6 cellular contexts compared by ENCODE assay signal in the genomic region with DNA sequence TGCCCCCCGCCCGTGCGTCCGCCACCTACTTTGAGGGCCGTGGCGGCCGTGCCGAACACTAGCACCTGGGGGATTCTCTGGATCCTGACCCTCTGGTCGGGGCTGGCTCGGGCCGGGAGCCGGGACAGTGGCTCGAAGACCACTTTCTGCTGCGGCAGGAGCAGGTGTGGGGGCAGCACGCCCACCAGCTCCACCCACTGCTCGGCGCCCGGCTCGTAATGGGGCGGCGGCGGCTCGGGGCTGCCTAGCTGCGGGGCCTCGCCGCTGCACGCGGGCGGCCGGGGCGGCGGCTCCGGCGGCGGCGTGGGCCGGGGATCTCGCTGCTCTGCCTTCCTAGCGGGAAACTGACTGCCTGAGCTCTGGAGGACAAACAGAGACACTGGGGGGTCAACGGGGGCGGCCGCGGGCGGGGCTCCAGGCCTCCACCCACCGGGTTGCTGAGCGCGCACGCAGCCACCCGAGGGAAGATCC. TPM values are rescaled to one million over a fixed set of nuclear protein-coding genes. Genes with fewer than 3 reads are reported as not detected.
A peak's percentile ranks its signal among the peaks of the same experiment; 100 is the strongest.
DNase-seq lines count a peak whose midpoint lies in the region; TF ChIP-seq lines count a peak whose summit lies in the region.

No MANE protein-coding gene starts in this region.

- H3K36me3 Mint-ChIP-seq in activated CD4-positive, alpha-beta T cell treated with anti-CD3 and anti-CD28 coated beads, Interleukin-2, amount 10 ng/mL, durations not matched to agents 7 days and 5 days (ENCODE audit: low read depth): peaks cover 17% of the 10 kb centered on the region
- peaks cover 4% of the 10 kb centered on the region for H3K36me3 Mint-ChIP-seq in Calu3 (ENCODE audit: insufficient read depth, unreplicated experiment)

- CTCF ChIA-PET in activated CD4-positive, alpha-beta T cell treated with anti-CD3 and anti-CD28 coated beads, Interleukin-2, amount 10 ng/mL, durations not matched to agents 7 days and 5 days (lab: Charles Lee): interaction anchor here (0.8 to 1.0 kb wide), 2 partner anchors 8 to 16 kb away, joined by 3 to 5 read pairs; no protein-coding TSS in a partner anchor
- CTCF ChIA-PET in Calu3 (lab: Charles Lee): no interaction called here

- peaks cover 47% of the 10 kb centered on the region for H3K4me1 Mint-ChIP-seq in activated CD4-positive, alpha-beta T cell treated with anti-CD3 and anti-CD28 coated beads, Interleukin-2, amount 10 ng/mL, durations not matched to agents 7 days and 5 days
- H3K4me1 Mint-ChIP-seq in Calu3 (ENCODE audit: low read depth, unreplicated experiment): no peaks in the 10 kb centered on the region

- POLR2A ChIA-PET in activated CD4-positive, alpha-beta T cell treated with anti-CD3 and anti-CD28 coated beads, Interleukin-2, amount 10 ng/mL, durations not matched to agents 7 days and 5 days (lab: Charles Lee): interaction anchor here (0.9 kb wide), 1 partner anchor 61 kb away, joined by 8 read pairs; no protein-coding TSS in a partner anchor

- no peak for TF ChIP-seq POLR2A in erythroblast (IDR thresholded peaks at IDR 0.05; ENCODE audit: low read length)

- H3K27me3 Mint-ChIP-seq in activated CD4-positive, alpha-beta T cell treated with anti-CD3 and anti-CD28 coated beads, Interleukin-2, amount 10 ng/mL, durations not matched to agents 7 days and 5 days: no peaks in the 10 kb centered on the region
- no peaks in the 10 kb centered on the region for H3K27me3 Mint-ChIP-seq in Calu3 (ENCODE audit: unreplicated experiment)

- BruUV-seq in Calu3 (replicated peaks; lab: Mats Ljungman, UMichigan): no TSS peak

- H3K27ac Mint-ChIP-seq in activated CD4-positive, alpha-beta T cell treated with anti-CD3 and anti-CD28 coated beads, Interleukin-2, amount 10 ng/mL, durations not matched to agents 7 days and 5 days: no peak overlapping the region
- H3K27ac Mint-ChIP-seq in Calu3 (ENCODE audit: unreplicated experiment): no peak overlapping the region

- peak overlapping the region; percentile 46 for H3K4me3 ChIP-seq in retinal pigment epithelial cell (ENCODE audit: low read length)

- H3K9me3 Mint-ChIP-seq in activated CD4-positive, alpha-beta T cell treated with anti-CD3 and anti-CD28 coated beads, Interleukin-2, amount 10 ng/mL, durations not matched to agents 7 days and 5 days: no peaks in the 10 kb centered on the region
- no peaks in the 10 kb centered on the region for H3K9me3 Mint-ChIP-seq in Calu3 (ENCODE audit: low read depth, unreplicated experiment)

- TF ChIP-seq CTCF in retinal pigment epithelial cell (conservative IDR thresholded peaks at IDR 0.05; ENCODE audit: low read depth, low read length) (no peak), Calu3 (IDR thresholded peaks at IDR 0.05; ENCODE audit: unreplicated experiment) (no peak)

- DNase-seq in NCI-H146 treated with DMSO at 0.1 percent for 48 hours (lab: John Stamatoyannopoulos, UW; ENCODE audit: unreplicated experiment): peak; percentile 10
- DNase-seq in erythroblast (lab: John Stamatoyannopoulos, UW): peak; percentile 33 to 45
- no peak for DNase-seq in retinal pigment epithelial cell (ENCODE audit: low read depth)
- DNase-seq in RKO (ENCODE audit: low spot score): no peak
- no peak for DNase-seq in activated CD4-positive, alpha-beta T cell treated with anti-CD3 and anti-CD28 coated beads, Interleukin-2, amount 10 ng/mL, durations not matched to agents 7 days and 5 days
- no peak for DNase-seq in Calu3

- no peak overlapping the region for H3K4me3 Mint-ChIP-seq in activated CD4-positive, alpha-beta T cell treated with anti-CD3 and anti-CD28 coated beads, Interleukin-2, amount 10 ng/mL, durations not matched to agents 7 days and 5 days
- no peak overlapping the region for H3K4me3 Mint-ChIP-seq in Calu3 (ENCODE audit: low read depth, unreplicated experiment)

- intact Hi-C loops in Calu3 (cut with micrococcal nuclease; ENCODE audit: unreplicated experiment): loop anchor here (5.0 kb wide), 1 partner anchor 54 kb away; the partner anchor contains the start of gene IL27RA

RNA-seq across cellular contexts. Expression of gene DCAF15, which starts 26.4 kb away (rescaled TPM):
- total RNA-seq in activated CD4-positive, alpha-beta T cell treated with anti-CD3 and anti-CD28 coated beads, Interleukin-2, amount 10 ng/mL, durations not matched to agents 7 days and 5 days: 10 to 100 TPM; 80.3 to 85.4 TPM
- 34.0 and 35.5 TPM in 2 replicates for total RNA-seq in Calu3 (2022)

RNA-seq across cellular contexts. Expression of gene RFX1, which starts 27.4 kb away (rescaled TPM):
- total RNA-seq in activated CD4-positive, alpha-beta T cell treated with anti-CD3 and anti-CD28 coated beads, Interleukin-2, amount 10 ng/mL, durations not matched to agents 7 days and 5 days: 10 to 100 TPM; 19.1 to 19.9 TPM
- total RNA-seq in Calu3 (2022): 13.8 and 14.9 TPM in 2 replicates

RNA-seq across cellular contexts. Expression of gene PODNL1, which starts 40.5 kb away (rescaled TPM):
- under 1 TPM; 0.17 to 0.58 TPM for total RNA-seq in activated CD4-positive, alpha-beta T cell treated with anti-CD3 and anti-CD28 coated beads, Interleukin-2, amount 10 ng/mL, durations not matched to agents 7 days and 5 days
- total RNA-seq in Calu3 (2022): not detected in 2 replicates

RNA-seq across cellular contexts. Expression of gene RLN3, which starts 49.2 kb away (rescaled TPM):
- not detected for total RNA-seq in activated CD4-positive, alpha-beta T cell treated with anti-CD3 and anti-CD28 coated beads, Interleukin-2, amount 10 ng/mL, durations not matched to agents 7 days and 5 days
- total RNA-seq in Calu3 (2022): not detected in 2 replicates

RNA-seq across cellular contexts. Expression of gene IL27RA, which starts 52.8 kb away (rescaled TPM):
- total RNA-seq in activated CD4-positive, alpha-beta T cell treated with anti-CD3 and anti-CD28 coated beads, Interleukin-2, amount 10 ng/mL, durations not matched to agents 7 days and 5 days: 10 to 100 TPM; 66.5 to 70.3 TPM
- total RNA-seq in Calu3 (2022): 7.0 and 7.4 TPM in 2 replicates

Comparison
In these comparisons a context has a peak if more than half of its experiments do, and no peak if none do; other contexts are left out.
1. DNase-seq: peak in NCI-H146 treated with DMSO at 0.1 percent for 48 hours (single experiment) and erythroblast (2 of 2); none in retinal pigment epithelial cell (single experiment), RKO (single experiment), activated CD4-positive, alpha-beta T cell treated with anti-CD3 and anti-CD28 coated beads, Interleukin-2, amount 10 ng/mL, durations not matched to agents 7 days and 5 days (single experiment) and Calu3 (single experiment).